Comparison of ENCODE assay signal across 10 cellular contexts in the genomic region with DNA sequence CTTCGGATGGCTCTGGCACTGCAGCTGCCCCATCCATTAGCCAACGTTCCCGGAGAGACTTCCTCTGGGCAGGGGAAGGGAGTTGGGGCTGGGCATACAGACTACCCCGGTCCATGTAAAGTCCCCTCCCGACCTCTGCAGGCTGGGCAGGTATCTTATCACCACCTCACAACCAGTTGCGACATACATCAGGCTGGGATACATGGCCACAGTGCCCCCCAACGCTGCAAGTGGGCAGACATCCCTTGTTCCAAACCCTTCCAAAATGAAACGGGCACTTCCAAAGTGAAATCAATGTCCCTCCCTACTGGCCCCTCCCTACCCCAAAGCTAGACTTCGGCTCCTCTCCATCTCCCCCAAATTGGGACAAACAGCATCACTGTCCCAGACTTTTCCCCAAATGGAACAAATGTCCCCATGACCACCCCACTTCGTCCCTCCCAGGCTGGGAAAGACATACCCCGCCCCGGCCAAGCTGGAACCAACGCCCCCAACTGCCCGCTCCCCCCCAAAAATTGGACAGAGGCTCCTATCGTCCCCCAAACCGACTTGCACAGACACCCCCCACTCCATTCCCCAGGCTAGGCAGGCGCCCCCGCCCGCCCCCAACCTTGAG. TPM values are rescaled to one million over a fixed set of nuclear protein-coding genes. Genes with fewer than 3 reads are reported as not detected.
DNase-seq lines count a peak whose midpoint lies in the region; ATAC-seq and TF ChIP-seq lines count a peak whose summit lies in the region.
"Had no signal": no experiment of that assay in that cellular context is flagged by ENCODE, and none has a peak within 500 bp of the region (broad histone marks: within the 10 kb centered on the region; RNA-seq: fewer than 3 reads in every experiment).

No MANE protein-coding gene starts in this region.

- no peak for TF ChIP-seq CTCF in transverse colon (IDR thresholded peaks at IDR 0.05)

- H3K36me3 Mint-ChIP-seq in activated naive CD4-positive, alpha-beta T cell treated with anti-CD3 and anti-CD28 coated beads, Interleukin-2, amount 10 ng/mL, durations not matched to agents 7 days and 5 days = peaks cover 19% of the 10 kb centered on the region
- peaks cover 6 to 11% of the 10 kb centered on the region in 2 donors for H3K36me3 Mint-ChIP-seq in activated naive CD4-positive, alpha-beta T cell treated with anti-CD3 and anti-CD28 coated beads, Interleukin-2, amount 50 U/mL, for 72 hours
- H3K36me3 Mint-ChIP-seq in activated T-helper 17 cell treated with anti-CD3 and anti-CD28 coated beads, Interleukin-2, amount 50 U/mL, for 72 hours (ENCODE audit: low read depth) = peaks cover 12% of the 10 kb centered on the region

- TF ChIP-seq EP300 in transverse colon (IDR thresholded peaks at IDR 0.05; ENCODE audit: low read depth) = no peak

- no peak for ATAC-seq in activated naive CD4-positive, alpha-beta T cell treated with anti-CD3 and anti-CD28 coated beads, Interleukin-2, amount 50 U/mL, for 72 hours
- ATAC-seq in activated T-helper 17 cell treated with anti-CD3 and anti-CD28 coated beads, Interleukin-2, amount 50 U/mL, for 72 hours (replicated peaks) = no peak

- H3K4me1 ChIP-seq in transverse colon = peaks cover 0 to 16% (median 12%) of the 10 kb centered on the region in 4 donors

- CTCF ChIA-PET in activated naive CD4-positive, alpha-beta T cell treated with anti-CD3 and anti-CD28 coated beads, Interleukin-2, amount 10 ng/mL, durations not matched to agents 7 days and 5 days (lab: Charles Lee) = interaction anchor here (0.8 to 6.1 kb wide), 8 partner anchors 8 to 184 kb away, joined by 3 to 70 read pairs (median 5); a partner anchor contains a TSS

- intact Hi-C loops in transverse colon (cut with DNase I; ENCODE audit: low total_unique reads) = loop anchor here (5.0 kb wide), 1 partner anchor 845 kb away; no protein-coding TSS in a partner anchor

- H3K9me3 ChIP-seq in transverse colon = no peaks in the 10 kb centered on the region

- no peaks in the 10 kb centered on the region for H3K36me3 ChIP-seq in transverse colon

- no peak for DNase-seq in activated naive CD4-positive, alpha-beta T cell treated with anti-CD3 and anti-CD28 coated beads, Interleukin-2, amount 10 ng/mL, durations not matched to agents 7 days and 5 days
- DNase-seq in activated naive CD4-positive, alpha-beta T cell treated with anti-CD3 and anti-CD28 coated beads, Interleukin-2, amount 50 U/mL, for 72 hours (ENCODE audit: low spot score in 2 of 2) = no peak
- DNase-seq in iPS-NIHi7 (ENCODE audit: extremely low spot score) (peak; percentile 10), transverse colon (no peak), A172 (ENCODE audit: low spot score) (no peak), DMS153 treated with DMSO at 0.1 percent for 48 hours (lab: John Stamatoyannopoulos, UW; ENCODE audit: unreplicated experiment) (no peak), GF-D8 (lab: John Stamatoyannopoulos, UW) (no peak)
- DNase-seq: effector CD8-positive, alpha-beta T cell had no signal

- in situ Hi-C loops in transverse colon (cut with MboI; ENCODE audit: low pct_ligation_motif_present in 1 of 4, low pct_unique_long_range_greater_than_20kb in 1 of 4, low sequenced_read_pairs in 3 of 4) = loop anchor here (10.0 to 25.0 kb wide), 4 partner anchors 162 to 470 kb away; a partner anchor contains a TSS

- no peak overlapping the region for H3K27ac Mint-ChIP-seq in activated naive CD4-positive, alpha-beta T cell treated with anti-CD3 and anti-CD28 coated beads, Interleukin-2, amount 10 ng/mL, durations not matched to agents 7 days and 5 days
- H3K27ac Mint-ChIP-seq in activated naive CD4-positive, alpha-beta T cell treated with anti-CD3 and anti-CD28 coated beads, Interleukin-2, amount 50 U/mL, for 72 hours = no peak overlapping the region
- H3K27ac Mint-ChIP-seq in activated T-helper 17 cell treated with anti-CD3 and anti-CD28 coated beads, Interleukin-2, amount 50 U/mL, for 72 hours = no peak overlapping the region

- peaks cover 49% of the 10 kb centered on the region for H3K27me3 ChIP-seq in transverse colon

- TF ChIP-seq POLR2A in transverse colon (IDR thresholded peaks at IDR 0.05) = no peak

- no peak overlapping the region for H3K27ac ChIP-seq in transverse colon

- peak overlapping the region in 3 of 4 donors; percentile 17 to 40 (median 32) for H3K4me3 ChIP-seq in transverse colon

- H3K9me3 Mint-ChIP-seq in activated naive CD4-positive, alpha-beta T cell treated with anti-CD3 and anti-CD28 coated beads, Interleukin-2, amount 10 ng/mL, durations not matched to agents 7 days and 5 days = no peaks in the 10 kb centered on the region
- peaks cover 0 to 4% of the 10 kb centered on the region in 2 donors for H3K9me3 Mint-ChIP-seq in activated naive CD4-positive, alpha-beta T cell treated with anti-CD3 and anti-CD28 coated beads, Interleukin-2, amount 50 U/mL, for 72 hours
- H3K9me3 Mint-ChIP-seq in activated T-helper 17 cell treated with anti-CD3 and anti-CD28 coated beads, Interleukin-2, amount 50 U/mL, for 72 hours = no peaks in the 10 kb centered on the region

- H3K27me3 Mint-ChIP-seq in activated naive CD4-positive, alpha-beta T cell treated with anti-CD3 and anti-CD28 coated beads, Interleukin-2, amount 10 ng/mL, durations not matched to agents 7 days and 5 days = peaks cover 72% of the 10 kb centered on the region
- H3K27me3 Mint-ChIP-seq in activated T-helper 17 cell treated with anti-CD3 and anti-CD28 coated beads, Interleukin-2, amount 50 U/mL, for 72 hours = peaks cover 11% of the 10 kb centered on the region

- WGBS in transverse colon (ENCODE audit: low coverage in 1 of 2), 2 donors = 22 to 37% methylated on average over 3 to 15 of the region's 19 CpGs

- peaks cover 21% of the 10 kb centered on the region for H3K4me1 Mint-ChIP-seq in activated naive CD4-positive, alpha-beta T cell treated with anti-CD3 and anti-CD28 coated beads, Interleukin-2, amount 10 ng/mL, durations not matched to agents 7 days and 5 days
- peaks cover 8% of the 10 kb centered on the region for H3K4me1 Mint-ChIP-seq in activated T-helper 17 cell treated with anti-CD3 and anti-CD28 coated beads, Interleukin-2, amount 50 U/mL, for 72 hours

- H3K4me3 Mint-ChIP-seq in activated naive CD4-positive, alpha-beta T cell treated with anti-CD3 and anti-CD28 coated beads, Interleukin-2, amount 10 ng/mL, durations not matched to agents 7 days and 5 days = peak overlapping the region; percentile 34
- peak overlapping the region; percentile 48 for H3K4me3 Mint-ChIP-seq in activated T-helper 17 cell treated with anti-CD3 and anti-CD28 coated beads, Interleukin-2, amount 50 U/mL, for 72 hours

RNA-seq across cellular contexts. Expression of a gene that starts 5.0 kb away (rescaled TPM):
- total RNA-seq in activated naive CD4-positive, alpha-beta T cell treated with anti-CD3 and anti-CD28 coated beads, Interleukin-2, amount 50 U/mL, for 72 hours = not detected
- total RNA-seq in activated T-helper 17 cell treated with anti-CD3 and anti-CD28 coated beads, Interleukin-2, amount 50 U/mL, for 72 hours = not detected
- total RNA-seq in transverse colon = under 1 TPM in 2 of 4 donors, not detected in 2; 0.14 to 0.32 TPM
- total RNA-seq in A172 (2014; rRNA removed; shearing (Covaris generic)) = 3.0 and 6.2 TPM in 2 replicates
- total RNA-seq: activated CD8-positive, alpha-beta memory T cell treated with anti-CD3 and anti-CD28 coated beads for 36 hours had no signal

RNA-seq across cellular contexts. Expression of a gene that starts 15.7 kb away (rescaled TPM):
- 1 to 10 TPM; 1.2 to 4.2 TPM for total RNA-seq in activated naive CD4-positive, alpha-beta T cell treated with anti-CD3 and anti-CD28 coated beads, Interleukin-2, amount 50 U/mL, for 72 hours
- 1 to 10 TPM; 1.5 to 4.1 TPM for total RNA-seq in activated T-helper 17 cell treated with anti-CD3 and anti-CD28 coated beads, Interleukin-2, amount 50 U/mL, for 72 hours
- total RNA-seq in transverse colon = 100 to 1,000 TPM in 1 of 4 donors, 10 to 100 TPM in 3; 23.8 to 115 (median 35.8) TPM
- total RNA-seq in A172 (2014; rRNA removed; shearing (Covaris generic)) = 0.43 and 2.5 TPM in 2 replicates

RNA-seq across cellular contexts. Expression of a gene that starts 25.3 kb away (rescaled TPM):
- 10 to 100 TPM; 59.6 to 68.0 TPM for total RNA-seq in activated naive CD4-positive, alpha-beta T cell treated with anti-CD3 and anti-CD28 coated beads, Interleukin-2, amount 50 U/mL, for 72 hours
- 10 to 100 TPM; 52.1 to 53.9 TPM for total RNA-seq in activated T-helper 17 cell treated with anti-CD3 and anti-CD28 coated beads, Interleukin-2, amount 50 U/mL, for 72 hours
- total RNA-seq in transverse colon = 1 to 10 TPM in 3 of 4 donors, under 1 TPM in 1; 0.37 to 2.1 (median 1.5) TPM
- total RNA-seq in A172 (2014; rRNA removed; shearing (Covaris generic)) = 11.9 and 14.0 TPM in 2 replicates

RNA-seq across cellular contexts. Expression of a gene that starts 28.7 kb away (rescaled TPM):
- total RNA-seq in activated naive CD4-positive, alpha-beta T cell treated with anti-CD3 and anti-CD28 coated beads, Interleukin-2, amount 50 U/mL, for 72 hours = not detected
- total RNA-seq in activated T-helper 17 cell treated with anti-CD3 and anti-CD28 coated beads, Interleukin-2, amount 50 U/mL, for 72 hours = under 1 TPM in 1 of 2 donors, not detected in 1; 0.42 TPM
- total RNA-seq in transverse colon = 1 to 10 TPM in 1 of 4 donors, under 1 TPM in 1, not detected in 2; 0.64 to 1.1 TPM
- not detected in 2 replicates for total RNA-seq in A172 (2014; rRNA removed; shearing (Covaris generic))
- total RNA-seq: activated CD8-positive, alpha-beta memory T cell treated with anti-CD3 and anti-CD28 coated beads for 36 hours had no signal

RNA-seq across cellular contexts. Expression of a gene that starts 28.9 kb away (rescaled TPM):
- total RNA-seq in activated naive CD4-positive, alpha-beta T cell treated with anti-CD3 and anti-CD28 coated beads, Interleukin-2, amount 50 U/mL, for 72 hours = not detected
- total RNA-seq in activated T-helper 17 cell treated with anti-CD3 and anti-CD28 coated beads, Interleukin-2, amount 50 U/mL, for 72 hours = not detected
- total RNA-seq in transverse colon = not detected
- total RNA-seq in A172 (2014; rRNA removed; shearing (Covaris generic)) = not detected in 2 replicates
- total RNA-seq: activated CD8-positive, alpha-beta memory T cell treated with anti-CD3 and anti-CD28 coated beads for 36 hours had no signal
